1 cellular context compared by ENCODE assay signal in genomic region chr6:53581161-53581560, GRCh38.
TF ChIP-seq lines count a peak whose summit lies in the region.

No MANE protein-coding gene starts in this region.

TF ChIP-seq in GM23338, 12 proteins besides CTCF, POLR2A, EP300 and RAD21 (continued from another document):
- TF ChIP-seq ZNF462 (CRISPR knock-in tag; IDR thresholded peaks at IDR 0.05), result no peak
- TF ChIP-seq ZNF114 (CRISPR knock-in tag; IDR thresholded peaks at IDR 0.05), result no peak
